17 cellular contexts compared by ENCODE assay signal in genomic region chr14:31964979-31965734, GRCh38.
DNase-seq lines count a peak whose midpoint lies in the region; ATAC-seq and TF ChIP-seq lines count a peak whose summit lies in the region.
"Had no signal": no experiment of that assay in that cellular context is flagged by ENCODE, and none has a peak within 500 bp of the region (broad histone marks: within the 10 kb centered on the region; RNA-seq: fewer than 3 reads in every experiment).

No MANE protein-coding gene starts in this region.

- no peak overlapping the region for H3K4me3 ChIP-seq in HEK293 (ENCODE audit: low read depth, low read length)
- H3K4me3 ChIP-seq: cardiac muscle cell, Peyer's patch, SJCRH30, transverse colon had no signal

- H3K36me3 ChIP-seq in HEK293 (ENCODE audit: control insufficient read depth in 2 of 2, insufficient read depth in 1 of 2, low read length in 2 of 2) = no peaks in the 10 kb centered on the region
- H3K36me3 ChIP-seq: cardiac muscle cell, Peyer's patch, SJCRH30, transverse colon had no signal

- POLR2A ChIA-PET in HEK293 (lab: Yijun Ruan, JAX) = no interaction called here

- CTCF ChIA-PET in HEK293 (lab: Yijun Ruan, JAX) = interaction anchor here (0.6 to 0.7 kb wide), 2 partner anchors 25 to 455 kb away, joined by 3 to 6 read pairs; no protein-coding TSS in a partner anchor

- no peak for TF ChIP-seq CTCF in HEK293 (tag by site-specific recombination; IDR thresholded peaks at IDR 0.05)

- H3K4me1 ChIP-seq in HEK293 (ENCODE audit: control insufficient read depth, insufficient read depth, low read length) = no peaks in the 10 kb centered on the region

- peak; percentile 56 for ATAC-seq in left lobe of liver
- no peak for ATAC-seq in HG03108 (IDR thresholded peaks at IDR 0.05; ENCODE audit: unreplicated experiment)
- no peak for ATAC-seq in GM18909 (IDR thresholded peaks at IDR 0.05; ENCODE audit: poor library complexity, unreplicated experiment)

- DNase-seq in amniotic epithelial cell (ENCODE audit: low read depth) (peak; percentile 71), left lobe of liver (ENCODE audit: low spot score) (no peak), renal cortical epithelial cell (ENCODE audit: low read depth) (peak; percentile 36), cortex of kidney (lab: John Stamatoyannopoulos, UW) (no peak), NCI-H1092 (lab: John Stamatoyannopoulos, UW) (no peak)
- DNase-seq: GF-D8; HFFc6; NCI-H1694; SJCRH30; stimulated activated CD4-positive, alpha-beta T cell treated with anti-CD3 and anti-CD28 coated beads, Interleukin-2, amount 100 ng/mL, for 24 hours; transverse colon had no signal

- no peak overlapping the region for H3K27ac ChIP-seq in HEK293 (ENCODE audit: extremely low read depth, low read depth, low read length)
- H3K27ac ChIP-seq: cardiac muscle cell, epithelial cell of prostate, Peyer's patch, SJCRH30, transverse colon had no signal

- no peaks in the 10 kb centered on the region for H3K9me3 ChIP-seq in HEK293 (ENCODE audit: control insufficient read depth, insufficient read depth, low read depth, low read length)
- H3K9me3 ChIP-seq: Peyer's patch, SJCRH30, transverse colon had no signal

TF ChIP-seq in HEK293, 187 proteins besides CTCF, POLR2A, EP300 and RAD21:
- TF ChIP-seq, protein P1, sequence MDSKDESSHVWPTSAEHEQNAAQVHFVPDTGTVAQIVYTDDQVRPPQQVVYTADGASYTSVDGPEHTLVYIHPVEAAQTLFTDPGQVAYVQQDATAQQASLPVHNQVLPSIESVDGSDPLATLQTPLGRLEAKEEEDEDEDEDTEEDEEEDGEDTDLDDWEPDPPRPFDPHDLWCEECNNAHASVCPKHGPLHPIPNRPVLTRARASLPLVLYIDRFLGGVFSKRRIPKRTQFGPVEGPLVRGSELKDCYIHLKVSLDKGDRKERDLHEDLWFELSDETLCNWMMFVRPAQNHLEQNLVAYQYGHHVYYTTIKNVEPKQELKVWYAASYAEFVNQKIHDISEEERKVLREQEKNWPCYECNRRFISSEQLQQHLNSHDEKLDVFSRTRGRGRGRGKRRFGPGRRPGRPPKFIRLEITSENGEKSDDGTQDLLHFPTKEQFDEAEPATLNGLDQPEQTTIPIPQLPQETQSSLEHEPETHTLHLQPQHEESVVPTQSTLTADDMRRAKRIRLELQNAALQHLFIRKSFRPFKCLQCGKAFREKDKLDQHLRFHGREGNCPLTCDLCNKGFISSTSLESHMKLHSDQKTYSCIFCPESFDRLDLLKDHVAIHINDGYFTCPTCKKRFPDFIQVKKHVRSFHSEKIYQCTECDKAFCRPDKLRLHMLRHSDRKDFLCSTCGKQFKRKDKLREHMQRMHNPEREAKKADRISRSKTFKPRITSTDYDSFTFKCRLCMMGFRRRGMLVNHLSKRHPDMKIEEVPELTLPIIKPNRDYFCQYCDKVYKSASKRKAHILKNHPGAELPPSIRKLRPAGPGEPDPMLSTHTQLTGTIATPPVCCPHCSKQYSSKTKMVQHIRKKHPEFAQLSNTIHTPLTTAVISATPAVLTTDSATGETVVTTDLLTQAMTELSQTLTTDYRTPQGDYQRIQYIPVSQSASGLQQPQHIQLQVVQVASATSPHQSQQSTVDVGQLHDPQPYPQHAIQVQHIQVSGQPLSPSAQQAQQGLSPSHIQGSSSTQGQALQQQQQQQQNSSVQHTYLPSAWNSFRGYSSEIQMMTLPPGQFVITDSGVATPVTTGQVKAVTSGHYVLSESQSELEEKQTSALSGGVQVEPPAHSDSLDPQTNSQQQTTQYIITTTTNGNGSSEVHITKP (tag by site-specific recombination; IDR thresholded peaks at IDR 0.05) = peak; percentile 83
- TF ChIP-seq ZNF174 (tag by site-specific recombination; IDR thresholded peaks at IDR 0.05) = no peak
TF ChIP-seq in HEK293: peak in this region for 1.

Comparison
In these comparisons a context has a peak if more than half of its experiments do, and no peak if none do; other contexts are left out.
1. DNase-seq: peak in amniotic epithelial cell (single experiment) and renal cortical epithelial cell (single experiment); none in left lobe of liver (single experiment), cortex of kidney (single experiment) and NCI-H1092 (single experiment).